7 cellular contexts compared by ENCODE assay signal in the genomic region with DNA sequence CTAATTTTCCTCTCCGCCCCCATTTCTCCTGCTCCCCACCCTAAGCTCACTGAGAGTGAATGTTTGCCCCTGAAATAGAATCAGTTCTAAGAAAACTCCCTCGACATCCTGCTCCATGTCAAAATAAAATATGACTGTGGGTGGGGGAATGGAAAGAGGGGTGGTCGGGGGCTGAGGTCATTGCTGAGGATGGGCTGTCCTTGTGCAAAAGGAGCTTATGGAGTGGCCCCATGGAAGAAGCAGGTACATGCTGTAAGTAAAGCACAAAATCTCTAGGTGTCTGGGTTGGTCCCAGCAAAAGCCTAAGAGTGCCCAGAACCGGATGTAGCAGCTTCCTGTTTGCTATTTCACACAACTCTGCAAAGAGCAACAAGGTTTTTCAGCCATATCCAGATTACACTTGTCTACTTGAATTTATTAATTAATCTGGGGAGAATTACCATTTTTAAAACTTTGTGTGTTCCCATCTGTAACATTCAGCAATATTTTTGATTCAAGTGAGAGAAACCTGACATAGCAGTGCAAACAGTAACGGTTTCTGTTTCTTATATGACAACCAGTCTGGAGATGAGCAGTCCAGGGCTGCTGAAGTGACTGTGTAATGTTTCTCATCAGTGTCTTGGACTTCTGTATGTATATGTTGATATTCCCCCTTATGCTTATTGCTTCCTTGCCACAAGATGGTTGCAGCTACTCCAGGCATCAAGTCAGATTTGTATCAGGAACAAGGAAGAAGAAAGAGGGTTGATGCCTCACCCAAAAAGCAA. TPM values are rescaled to one million over a fixed set of nuclear protein-coding genes. Genes with fewer than 3 reads are reported as not detected.
DNase-seq lines count a peak whose midpoint lies in the region; ATAC-seq and TF ChIP-seq lines count a peak whose summit lies in the region.

No MANE protein-coding gene starts in this region.

- H3K4me1 ChIP-seq in SJCRH30 = no peaks in the 10 kb centered on the region

- no peaks in the 10 kb centered on the region for H3K9me3 ChIP-seq in SJCRH30 (replicated peaks)

- peak; percentile 28 for DNase-seq in T-helper 22 cell (ENCODE audit: low read depth)
- DNase-seq in stimulated activated CD4-positive, alpha-beta T cell treated with anti-CD3 and anti-CD28 coated beads, Interleukin-1b, Interleukin-23, amount 100 ng/mL, for 48 hours = peak; percentile 61
- no peak for DNase-seq in NCI-H2171 treated with DMSO at 0.1 percent for 48 hours (lab: John Stamatoyannopoulos, UW)
- no peak for DNase-seq in SJCRH30
- no peak for DNase-seq in effector CD8-positive, alpha-beta T cell (lab: John Stamatoyannopoulos, UW)

- ATAC-seq in HG02981 (IDR thresholded peaks at IDR 0.05; ENCODE audit: unreplicated experiment) = peak; percentile 49

- peak; percentile 41 for TF ChIP-seq POLR2A in GM19099 (IDR thresholded peaks at IDR 0.05; ENCODE audit: extremely low read depth, insufficient read length, low read depth)

- no peaks in the 10 kb centered on the region for H3K36me3 ChIP-seq in SJCRH30

- no peak overlapping the region for H3K4me3 ChIP-seq in SJCRH30

- no peaks in the 10 kb centered on the region; the same call in 1 of the 2 replicates for H3K27me3 ChIP-seq in SJCRH30

- no peak overlapping the region for H3K27ac ChIP-seq in SJCRH30

RNA-seq across cellular contexts. Expression of gene GZMB, which starts 40.4 kb away (rescaled TPM):
- not detected in 2 replicates for total RNA-seq in SJCRH30 (2014; rRNA removed; shearing (Covaris generic))

Comparison
In these comparisons a context has a peak if more than half of its experiments do, and no peak if none do; other contexts are left out.
1. DNase-seq: peak in T-helper 22 cell (single experiment) and stimulated activated CD4-positive, alpha-beta T cell treated with anti-CD3 and anti-CD28 coated beads, Interleukin-1b, Interleukin-23, amount 100 ng/mL, for 48 hours (single experiment); none in NCI-H2171 treated with DMSO at 0.1 percent for 48 hours (single experiment), SJCRH30 (0 of 2) and effector CD8-positive, alpha-beta T cell (single experiment).